1 cellular context compared by ENCODE assay signal in genomic region chr2:70301344-70302194, GRCh38.
TF ChIP-seq lines count a peak whose summit lies in the region.

Gene FAM136A (minus strand): TSS chr2:70302067. CDS start chr2:70302011, 56 bp downstream.

TF ChIP-seq in HepG2, 621 proteins besides CTCF, POLR2A, EP300 and RAD21 (continued from another document and continues in another):
- TF ChIP-seq GRHL1 (CRISPR knock-in tag; conservative IDR thresholded peaks at IDR 0.05) (no peak), POLR2AphosphoS2 (IDR thresholded peaks at IDR 0.05; ENCODE audit: low read depth, low read length) (no peak), CSRNP1 (CRISPR knock-in tag; IDR thresholded peaks at IDR 0.05) (peak; percentile 75), ZFP82 (CRISPR knock-in tag; IDR thresholded peaks at IDR 0.05; ENCODE audit: borderline replicate concordance) (peak; percentile 86; the same call in 1 of the 2 replicates), FOXA1 (IDR thresholded peaks at IDR 0.05) (no peak), FOXA1 (CRISPR knock-in tag; IDR thresholded peaks at IDR 0.05) (no peak), THAP9 (CRISPR knock-in tag; IDR thresholded peaks at IDR 0.05; ENCODE audit: borderline replicate concordance) (peak; percentile 90), POGK (CRISPR knock-in tag; conservative IDR thresholded peaks at IDR 0.05) (peak; percentile 68; the same call in 1 of the 2 replicates), ZNF550 (CRISPR knock-in tag; IDR thresholded peaks at IDR 0.05; ENCODE audit: borderline replicate concordance) (peak; percentile 54; the same call in 1 of the 2 replicates), ZNF234 (CRISPR knock-in tag; conservative IDR thresholded peaks at IDR 0.05) (no peak; the same call in 1 of the 2 replicates), ZNF639 (CRISPR knock-in tag; conservative IDR thresholded peaks at IDR 0.05) (peak; percentile 49; the same call in 1 of the 2 replicates), SALL1 (CRISPR knock-in tag; IDR thresholded peaks at IDR 0.05) (no peak; the same call in none of the 2 replicates), ZSCAN30 (CRISPR knock-in tag; IDR thresholded peaks at IDR 0.05) (no peak), ZBTB49 (CRISPR knock-in tag; IDR thresholded peaks at IDR 0.05; ENCODE audit: borderline replicate concordance) (no peak), ELK4 (CRISPR knock-in tag; IDR thresholded peaks at IDR 0.05; ENCODE audit: borderline replicate concordance) (peak; percentile 89; the same call in 1 of the 2 replicates), BORCS8-MEF2B (CRISPR knock-in tag; IDR thresholded peaks at IDR 0.05) (peak; percentile 95), ZNF746 (CRISPR knock-in tag; IDR thresholded peaks at IDR 0.05) (peak; percentile 65), ZNF567 (CRISPR knock-in tag; IDR thresholded peaks at IDR 0.05; ENCODE audit: borderline replicate concordance) (peak; percentile 79; the same call in 1 of the 2 replicates), CBX5 (CRISPR knock-in tag; IDR thresholded peaks at IDR 0.05; ENCODE audit: borderline replicate concordance) (peak; percentile 81), CENPX (CRISPR knock-in tag; IDR thresholded peaks at IDR 0.05) (no peak), MIER3 (CRISPR knock-in tag; IDR thresholded peaks at IDR 0.05; ENCODE audit: borderline replicate concordance) (no peak), XBP1 (CRISPR knock-in tag; IDR thresholded peaks at IDR 0.05) (peak; percentile 90; the same call in 1 of the 2 replicates), ATF7-NPFF (CRISPR knock-in tag; IDR thresholded peaks at IDR 0.05; ENCODE audit: low read depth) (peak; percentile 67), BHLHE40 (IDR thresholded peaks at IDR 0.05; ENCODE audit: low read length) (0 out of 2 replicates have a peak, but pooled peaks have one; percentile 13), KLF9 (CRISPR knock-in tag; IDR thresholded peaks at IDR 0.05; ENCODE audit: low read depth) (no peak), PCBP1 (IDR thresholded peaks at IDR 0.05; ENCODE audit: borderline replicate concordance, low read depth, low read length) (no peak), MTF1 (CRISPR knock-in tag; IDR thresholded peaks at IDR 0.05) (peak; percentile 93), HMGXB4 (CRISPR knock-in tag; IDR thresholded peaks at IDR 0.05; ENCODE audit: borderline replicate concordance in 1 of 2, low read depth in 1 of 2) (peak; percentile 98 to 100), ARID4A (CRISPR knock-in tag; IDR thresholded peaks at IDR 0.05; ENCODE audit: borderline replicate concordance) (peak; percentile 96), ZNF761 (CRISPR knock-in tag; conservative IDR thresholded peaks at IDR 0.05) (0 out of 2 replicates have a peak, but pooled peaks have one; percentile 62), ZNF576 (CRISPR knock-in tag; IDR thresholded peaks at IDR 0.05) (no peak), NR2F6 (IDR thresholded peaks at IDR 0.05) (peak; percentile 97), NR2F6 (CRISPR knock-in tag; IDR thresholded peaks at IDR 0.05) (peak; percentile 95), MED13 (CRISPR knock-in tag; IDR thresholded peaks at IDR 0.05) (peak; percentile 60; the same call in 1 of the 2 replicates)
